ENCODE assay signal across 11 cellular contexts in the genomic region with DNA sequence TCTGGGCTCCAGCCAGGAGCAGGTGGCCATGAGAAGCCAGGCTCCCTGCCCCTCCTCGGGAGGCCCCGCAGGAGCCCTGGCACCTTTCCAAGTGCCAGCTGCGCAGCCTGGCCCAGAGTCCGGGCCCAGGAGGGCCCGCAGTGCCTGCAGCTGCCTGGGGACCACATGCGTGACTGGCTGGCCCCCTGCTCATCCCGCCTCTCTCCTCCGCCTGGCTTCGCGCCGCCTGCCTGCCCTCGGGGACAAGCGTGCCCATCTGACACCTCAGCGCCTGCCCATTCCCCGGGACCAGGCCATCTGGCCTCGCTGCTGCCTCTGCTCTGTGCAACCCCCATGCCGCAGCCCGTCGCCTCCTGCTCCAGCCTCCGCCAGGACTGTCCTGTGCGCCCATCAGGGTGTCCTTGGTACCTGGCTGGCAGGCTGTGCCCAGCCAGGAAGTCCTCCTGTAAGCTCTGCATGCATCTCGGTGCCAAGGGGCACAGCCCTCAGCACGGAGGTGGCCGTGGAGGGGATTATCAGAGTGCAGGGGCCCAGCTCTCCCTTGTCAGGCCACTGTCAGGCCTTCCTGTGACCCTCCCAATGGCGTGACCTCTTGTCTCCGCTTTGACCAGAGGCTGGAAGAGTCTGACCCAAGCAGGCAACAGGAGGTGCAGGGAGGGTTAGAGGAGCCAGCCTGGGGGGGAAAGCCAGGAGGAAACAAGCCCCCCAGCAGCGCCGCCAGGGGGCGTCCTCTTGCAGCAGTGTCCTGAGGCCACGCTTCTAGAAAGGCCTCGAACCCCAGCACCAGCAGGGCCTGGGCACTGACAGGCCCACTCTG. TPM values are rescaled to one million over a fixed set of nuclear protein-coding genes. Genes with fewer than 3 reads are reported as not detected.
DNase-seq lines count a peak whose midpoint lies in the region; ATAC-seq, FAIRE-seq and TF ChIP-seq lines count a peak whose summit lies in the region.
"Had no signal": no experiment of that assay in that cellular context is flagged by ENCODE, and none has a peak within 500 bp of the region (broad histone marks: within the 10 kb centered on the region; RNA-seq: fewer than 3 reads in every experiment).

No MANE protein-coding gene starts in this region.

- no peak for TF ChIP-seq EP300 in A549 (IDR thresholded peaks at IDR 0.05)

- no peak for FAIRE-seq in A549 (lab: Jason Lieb, UNC)

- H3K4me1 ChIP-seq in A549: no peaks in the 10 kb centered on the region
- no peaks in the 10 kb centered on the region for H3K4me1 ChIP-seq in KMS-11 (ENCODE audit: low read depth, poor library complexity, severe bottlenecking)
- H3K4me1 ChIP-seq in heart right ventricle: peaks cover 0 to 7% (median 0%) of the 10 kb centered on the region in 9 donors

- CTCF ChIA-PET in A549 (lab: Yijun Ruan, JAX): no interaction called here

- H3K27me3 ChIP-seq in KMS-11 (ENCODE audit: insufficient read depth, low read depth): no peaks in the 10 kb centered on the region
- H3K27me3 ChIP-seq in heart right ventricle: no peaks in the 10 kb centered on the region

- no peak overlapping the region for H3K4me3 ChIP-seq in A549
- no peak overlapping the region for H3K4me3 ChIP-seq in KMS-11 (IDR thresholded peaks at IDR 0.05; ENCODE audit: insufficient read depth, low read depth, low read length)
- H3K4me3 ChIP-seq in heart right ventricle: no peak overlapping the region

- POLR2A ChIA-PET in A549 (lab: Yijun Ruan, JAX): no interaction called here

- H3K9me3 ChIP-seq in A549 (peaks cover 10% of the 10 kb centered on the region), heart right ventricle (peaks cover 0 to 28% (median 3%) of the 10 kb centered on the region in 11 donors)

- H3K4me2 ChIP-seq in A549 (no peak overlapping the region), KMS-11 (no peak overlapping the region)

- no peak for TF ChIP-seq RAD21 in A549 (conservative IDR thresholded peaks at IDR 0.05 in 1 of 2, IDR thresholded peaks at IDR 0.05 in 1 of 2)

- no peak for TF ChIP-seq CTCF in A549 (IDR thresholded peaks at IDR 0.05)
- peak; percentile 28; the same call in 1 of the 2 replicates for TF ChIP-seq CTCF in KMS-11 (conservative IDR thresholded peaks at IDR 0.05; ENCODE audit: low read depth, low read length)
- TF ChIP-seq CTCF in heart right ventricle (IDR thresholded peaks at IDR 0.05): peak in 2 of 9 donors; percentile 6 to 21

- DNase-seq in A549 (ENCODE audit: low read depth in 1 of 2, low spot score in 1 of 2) (no peak), RPMI7951 (ENCODE audit: low read depth) (peak; percentile 66), heart right ventricle (no peak)
- no peak for DNase-seq in activated naive CD4-positive, alpha-beta T cell treated with Interleukin-2 at 50 U/mL for 16 hours
- DNase-seq in stimulated activated naive CD8-positive, alpha-beta T cell treated with anti-CD3 and anti-CD28 coated beads, Interleukin-15, Interleukin-2, amounts not matched to agents 100 U/mL and 50 U/mL, for 24 hours: no peak
- DNase-seq in activated CD8-positive, alpha-beta memory T cell treated with anti-CD3 and anti-CD28 coated beads, Interleukin-2, amount 50 U/mL, for 4 hours: no peak
- DNase-seq: CD4-positive, CD25-positive, alpha-beta regulatory T cell; stimulated activated naive CD4-positive, alpha-beta T cell had no signal

- H3K27ac ChIP-seq in A549 (0 out of 6 replicates have a peak overlapping the region, but pooled peaks of 1 of the 2 experiments have one; percentile 17), KMS-11 (no peak overlapping the region), heart right ventricle (no peak overlapping the region)

- H2AFZ ChIP-seq in KMS-11 (ENCODE audit: low read depth): no peak overlapping the region

- no peaks in the 10 kb centered on the region for H4K20me1 ChIP-seq in KMS-11 (ENCODE audit: insufficient read depth)

- TF ChIP-seq POLR2A in A549 (IDR thresholded peaks at IDR 0.05; ENCODE audit: low read length): no peak

- intact Hi-C loops in heart right ventricle (cut with DNase I): no loop called here

- no peaks in the 10 kb centered on the region for H3K79me2 ChIP-seq in KMS-11 (ENCODE audit: insufficient read depth, low read depth)

- WGBS in A549 (ENCODE audit: missing lambda C conversion rate): 84% methylated on average over 17 of the region's 31 CpGs
- 74 to 75% methylated on average over 31 of the region's 31 CpGs for WGBS in heart right ventricle, 2 donors

- H3K9ac ChIP-seq in KMS-11: no peak overlapping the region

- peak; percentile 21 to 24; a peak in 5 of 6 replicates for ATAC-seq in A549
- ATAC-seq in heart right ventricle: peak in 7 of 8 donors; percentile 5 to 52 (median 19)
- no peak for ATAC-seq in HG03039 (IDR thresholded peaks at IDR 0.05; ENCODE audit: unreplicated experiment)
- ATAC-seq in stimulated activated naive CD8-positive, alpha-beta T cell treated with anti-CD3 and anti-CD28 coated beads, Interleukin-15, Interleukin-2, amounts not matched to agents 100 U/mL and 50 U/mL, for 24 hours: no peak

- H3K36me3 ChIP-seq in KMS-11 (ENCODE audit: insufficient read depth) (no peaks in the 10 kb centered on the region), heart right ventricle (peaks cover 0 to 18% (median 2%) of the 10 kb centered on the region in 9 donors)

TF ChIP-seq in A549, 52 proteins besides CTCF, POLR2A, EP300 and RAD21 (continues in another document):
- no peak for TF ChIP-seq MAZ (IDR thresholded peaks at IDR 0.05; ENCODE audit: borderline replicate concordance, low read depth, low read length)
- TF ChIP-seq CEBPB (IDR thresholded peaks at IDR 0.05): no peak
- no peak for TF ChIP-seq RFX5 (IDR thresholded peaks at IDR 0.05)
- no peak for TF ChIP-seq NFE2L2 (conservative IDR thresholded peaks at IDR 0.05; ENCODE audit: low read length)
- TF ChIP-seq ESRRA (IDR thresholded peaks at IDR 0.05; ENCODE audit: borderline replicate concordance, low read length): no peak
- no peak for TF ChIP-seq HES2 (IDR thresholded peaks at IDR 0.05)
- TF ChIP-seq ZNF302 (CRISPR knock-in tag; IDR thresholded peaks at IDR 0.05): no peak
- no peak for TF ChIP-seq HEYL (CRISPR knock-in tag; IDR thresholded peaks at IDR 0.05)
- no peak for TF ChIP-seq SREBF2 (IDR thresholded peaks at IDR 0.05)
- TF ChIP-seq, protein P1, sequence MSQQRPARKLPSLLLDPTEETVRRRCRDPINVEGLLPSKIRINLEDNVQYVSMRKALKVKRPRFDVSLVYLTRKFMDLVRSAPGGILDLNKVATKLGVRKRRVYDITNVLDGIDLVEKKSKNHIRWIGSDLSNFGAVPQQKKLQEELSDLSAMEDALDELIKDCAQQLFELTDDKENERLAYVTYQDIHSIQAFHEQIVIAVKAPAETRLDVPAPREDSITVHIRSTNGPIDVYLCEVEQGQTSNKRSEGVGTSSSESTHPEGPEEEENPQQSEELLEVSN (IDR thresholded peaks at IDR 0.05; ENCODE audit: borderline replicate concordance, low read depth): no peak
- TF ChIP-seq REST (IDR thresholded peaks at IDR 0.05): no peak
- no peak for TF ChIP-seq SMC3 (IDR thresholded peaks at IDR 0.05)

RNA-seq across cellular contexts. Expression of gene TMEM209, which starts 50.5 kb away (rescaled TPM):
- 33.9 and 36.6 TPM in 2 replicates for polyA plus RNA-seq in A549 (2011; rRNA removed)
- 11.4 and 13.9 TPM in 2 replicates for polyA plus RNA-seq in A549 (2012; cell fraction: cytosol; rRNA removed)
- 10.8 and 14.5 TPM in 2 replicates for polyA plus RNA-seq in A549 (2012; cell fraction: nucleus; rRNA removed)
- 12.8 to 13.3 TPM (median 12.8 TPM) in 3 replicates for polyA plus RNA-seq in A549 (2017; fragmentation: RNase III; extraction: RNeasy Plus Mini Kit Qiagen cat#74134 plus additional on column Dnase treatment)
- 53.7 and 64.6 TPM in 2 replicates for polyA minus RNA-seq in A549 (2011; rRNA and poly(A)+ RNA removed)
- total RNA-seq in RPMI7951 (2014; rRNA removed; shearing (Covaris generic)): 19.3 and 26.7 TPM in 2 replicates
- total RNA-seq in heart right ventricle: 10 to 100 TPM in 8 of 10 donors, 1 to 10 TPM in 2; 7.7 to 14.7 (median 12.6) TPM
- 1 to 10 TPM; 5.9 to 6.4 TPM for polyA plus RNA-seq in heart right ventricle

RNA-seq across cellular contexts. Expression of gene SSMEM1, which starts 53.0 kb away (rescaled TPM):
- polyA plus RNA-seq in A549 (2011; rRNA removed) (not detected in 2 replicates), A549 (2017; fragmentation: RNase III; extraction: RNeasy Plus Mini Kit Qiagen cat#74134 plus additional on column Dnase treatment) (not detected in 3 replicates), heart right ventricle (not detected)
- polyA plus RNA-seq in A549 (2012; cell fraction: cytosol; rRNA removed): not detected in 2 replicates
- not detected in 2 replicates for polyA plus RNA-seq in A549 (2012; cell fraction: nucleus; rRNA removed)
- not detected in 2 replicates for polyA minus RNA-seq in A549 (2011; rRNA and poly(A)+ RNA removed)
- total RNA-seq in RPMI7951 (2014; rRNA removed; shearing (Covaris generic)): not detected in 2 replicates
- total RNA-seq in heart right ventricle: not detected
- total RNA-seq: CD4-positive, CD25-positive, alpha-beta regulatory T cell; T-helper 2 cell treated with Interferon-gamma antibody and Interleukin-4, amounts not matched to agents 100 ng/mL and 5 ng/mL, for 36 hours had no signal
- polyA plus RNA-seq: CD4-positive, CD25-positive, alpha-beta regulatory T cell had no signal

Comparison
In these comparisons a context has a peak if more than half of its experiments do, and no peak if none do; other contexts are left out.
1. ATAC-seq: peak in A549 (2 of 2) and heart right ventricle (7 of 8); none in HG03039 (single experiment) and stimulated activated naive CD8-positive, alpha-beta T cell treated with anti-CD3 and anti-CD28 coated beads, Interleukin-15, Interleukin-2, amounts not matched to agents 100 U/mL and 50 U/mL, for 24 hours (single experiment).